ENCODE assay signal across 10 cellular contexts in the genomic region with DNA sequence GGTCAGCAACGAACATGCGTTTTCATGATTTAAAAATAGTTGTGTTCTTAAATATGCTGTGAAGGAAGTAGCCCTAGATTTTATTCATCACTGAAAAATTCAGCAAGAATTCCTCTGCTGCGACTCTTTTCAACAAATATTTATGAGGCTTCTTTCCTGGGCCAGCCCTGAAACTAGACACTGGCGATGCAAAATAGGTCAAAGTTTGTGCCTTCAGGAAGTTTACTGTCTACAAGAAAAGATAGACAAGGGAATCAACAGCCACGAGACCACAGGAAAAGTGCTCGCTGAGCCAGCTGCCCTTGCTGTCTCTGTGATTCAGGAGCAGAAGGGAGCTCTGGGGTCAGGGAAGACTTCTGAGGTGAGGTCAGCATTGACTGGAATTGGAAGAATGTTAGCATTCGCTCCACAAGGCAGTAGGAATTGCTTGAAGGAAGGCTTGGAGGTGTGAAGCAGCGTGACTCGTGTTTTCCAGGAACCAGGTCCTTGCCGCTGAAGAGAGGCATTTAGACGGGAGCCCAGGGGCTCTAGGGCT. TPM values are rescaled to one million over a fixed set of nuclear protein-coding genes. Genes with fewer than 3 reads are reported as not detected.
DNase-seq lines count a peak whose midpoint lies in the region; FAIRE-seq and TF ChIP-seq lines count a peak whose summit lies in the region.
"Had no signal": no experiment of that assay in that cellular context is flagged by ENCODE, and none has a peak within 500 bp of the region (broad histone marks: within the 10 kb centered on the region; RNA-seq: fewer than 3 reads in every experiment).

No MANE protein-coding gene starts in this region.

- peaks cover 21% of the 10 kb centered on the region for H3K36me3 ChIP-seq in adipocyte (ENCODE audit: control insufficient read depth, insufficient read depth, low read length, severe bottlenecking)
- peaks cover 16% of the 10 kb centered on the region for H3K36me3 ChIP-seq in effector memory CD4-positive, alpha-beta T cell (ENCODE audit: control insufficient read depth, insufficient read depth, low read length)
- H3K36me3 ChIP-seq in testis (ENCODE audit: low read depth, missing control alignments): no peaks in the 10 kb centered on the region

- DNase-seq in AG20443 (ENCODE audit: low spot score): peak; percentile 79
- peak; percentile 76 for DNase-seq in HTR-8/SVneo (ENCODE audit: insufficient read length, low spot score)
- peak; percentile 70 for DNase-seq in adipocyte (ENCODE audit: low read depth)
- peak; percentile 100 for DNase-seq in islet precursor cell
- no peak for DNase-seq in KG1 (lab: John Stamatoyannopoulos, UW)
- no peak for DNase-seq in effector memory CD4-positive, alpha-beta T cell
- no peak for DNase-seq in testis
- DNase-seq in COLO668 (lab: John Stamatoyannopoulos, UW; ENCODE audit: unreplicated experiment): no peak
- DNase-seq: activated gamma-delta T cell treated with Interleukin-2 at 50 U/mL for 16 hours, NCI-H1417 had no signal

- FAIRE-seq in HTR-8/SVneo (lab: Jason Lieb, UNC): no peak

- H3K27me3 ChIP-seq in adipocyte (replicated peaks; ENCODE audit: control insufficient read depth, insufficient read depth, low read length): no peaks in the 10 kb centered on the region
- H3K27me3 ChIP-seq in effector memory CD4-positive, alpha-beta T cell (replicated peaks; ENCODE audit: control insufficient read depth, insufficient read depth, low read length, poor library complexity, severe bottlenecking): no peaks in the 10 kb centered on the region
- H3K27me3 ChIP-seq in testis: no peaks in the 10 kb centered on the region

- no peak for TF ChIP-seq POLR2A in testis (IDR thresholded peaks at IDR 0.05)

- H3K9me3 ChIP-seq in adipocyte (ENCODE audit: control insufficient read depth, low read length): no peaks in the 10 kb centered on the region
- no peaks in the 10 kb centered on the region for H3K9me3 ChIP-seq in effector memory CD4-positive, alpha-beta T cell (ENCODE audit: control insufficient read depth, low read length)
- H3K9me3 ChIP-seq in testis: no peaks in the 10 kb centered on the region

- H3K4me3 ChIP-seq in adipocyte (ENCODE audit: low read length) (peak overlapping the region; percentile 100), testis (no peak overlapping the region)
- H3K4me3 ChIP-seq in effector memory CD4-positive, alpha-beta T cell (ENCODE audit: insufficient read depth, low read depth, low read length, poor library complexity, severe bottlenecking): no peak overlapping the region

- H3K27ac ChIP-seq in effector memory CD4-positive, alpha-beta T cell (ENCODE audit: insufficient read depth, low read length, poor library complexity, severe bottlenecking): no peak overlapping the region
- no peak overlapping the region for H3K27ac ChIP-seq in testis

- H3K9ac ChIP-seq in adipocyte (ENCODE audit: low read length): peak overlapping the region; percentile 99

- no peak for TF ChIP-seq CTCF in testis (IDR thresholded peaks at IDR 0.05)

- WGBS in testis, 2 donors: 67 to 71% methylated on average over 11 of the region's 11 CpGs

- H3K4me1 ChIP-seq in adipocyte (ENCODE audit: control insufficient read depth, insufficient read depth, low read length) (peaks cover 34% of the 10 kb centered on the region), testis (peaks cover 17% of the 10 kb centered on the region)
- peaks cover 18% of the 10 kb centered on the region for H3K4me1 ChIP-seq in effector memory CD4-positive, alpha-beta T cell (ENCODE audit: control insufficient read depth, insufficient read depth, low read length, poor library complexity, severe bottlenecking)

- intact Hi-C loops in testis (cut with DNase I; ENCODE audit: low total_unique reads): no loop called here

RNA-seq across cellular contexts. Expression of a gene that starts 1.9 kb away (rescaled TPM):
- total RNA-seq in testis: 1,000 to 10,000 TPM in 1 of 2 donors, 100 to 1,000 TPM in 1; 769 to 1,617 TPM
- polyA plus RNA-seq in testis (ENCODE audit: insufficient read depth, low read depth, low replicate concordance): 1,360 TPM

RNA-seq across cellular contexts. Expression of a gene that starts 12.8 kb away (rescaled TPM):
- total RNA-seq in testis: under 1 TPM in 1 of 2 donors, not detected in 1; 0.06 TPM
- not detected for polyA plus RNA-seq in testis (ENCODE audit: insufficient read depth, low read depth, low replicate concordance)

RNA-seq across cellular contexts. Expression of a gene that starts 45.2 kb away (rescaled TPM):
- 1 to 10 TPM; 5.3 to 7.7 TPM for total RNA-seq in testis
- polyA plus RNA-seq in testis (ENCODE audit: insufficient read depth, low read depth, low replicate concordance): 34.0 TPM

RNA-seq across cellular contexts. Expression of a gene that starts 50.8 kb away (rescaled TPM):
- total RNA-seq in testis: 10 to 100 TPM; 73.1 to 85.4 TPM
- polyA plus RNA-seq in testis (ENCODE audit: insufficient read depth, low read depth, low replicate concordance): 51.2 TPM

Comparison
In these comparisons a context has a peak if more than half of its experiments do, and no peak if none do; other contexts are left out.
1. DNase-seq: peak in AG20443 (single experiment), HTR-8/SVneo (single experiment), adipocyte (single experiment) and islet precursor cell (single experiment); none in KG1 (single experiment), effector memory CD4-positive, alpha-beta T cell (0 of 3), testis (single experiment) and COLO668 (single experiment).